ENCODE assay signal across 8 cellular contexts in genomic region chr2:54454922-54455583, GRCh38. TPM values are rescaled to one million over a fixed set of nuclear protein-coding genes. Genes with fewer than 3 reads are reported as not detected.
DNase-seq lines count a peak whose midpoint lies in the region; ATAC-seq, FAIRE-seq and TF ChIP-seq lines count a peak whose summit lies in the region.

No MANE protein-coding gene starts in this region.

- CTCF ChIA-PET in AG04449 (lab: Yijun Ruan, JAX) = no interaction called here
- CTCF ChIA-PET in mammary epithelial cell (lab: Charles Lee; ENCODE audit: low non-redundant PET) = interaction anchor here (0.7 kb wide), 1 partner anchor 942 kb away, joined by 20 read pairs; no protein-coding TSS in a partner anchor
- CTCF ChIA-PET in HepG2 (lab: Yijun Ruan, JAX; ENCODE audit: low intra/inter-chr PET ratio, low total read pairs) = no interaction called here

- peak overlapping the region; percentile 96 for H2AFZ ChIP-seq in mammary epithelial cell (ENCODE audit: low read depth, low read length)
- peak overlapping the region; percentile 74 for H2AFZ ChIP-seq in HepG2 (ENCODE audit: low read length)

- TF ChIP-seq CTCF in AG04449 (IDR thresholded peaks at IDR 0.05; ENCODE audit: insufficient read depth, low read length, missing control alignments) = no peak
- no peak for TF ChIP-seq CTCF in mammary epithelial cell (conservative IDR thresholded peaks at IDR 0.05 in 1 of 2, IDR thresholded peaks at IDR 0.05 in 1 of 2; ENCODE audit: extremely low read depth in 1 of 2, insufficient read depth in 1 of 2, low read depth in 1 of 2, low read length in 2 of 2)
- TF ChIP-seq CTCF in HepG2 (CRISPR knock-in tag; IDR thresholded peaks at IDR 0.05) = 0 out of 2 replicates have a peak, but pooled peaks have one; percentile 2
- TF ChIP-seq CTCF in thoracic aorta (IDR thresholded peaks at IDR 0.05) = no peak

- TF ChIP-seq RAD21 in HepG2 (CRISPR knock-in tag; IDR thresholded peaks at IDR 0.05) = no peak

- ATAC-seq in HepG2 = peak; percentile 8
- no peak for ATAC-seq in thoracic aorta (ENCODE audit: insufficient number of reproducible peaks, low FRiP score, low read depth)

- peak overlapping the region in 1 of 3 donors; percentile 31 for H3K27ac Mint-ChIP-seq in IgD-negative memory B cell

- TF ChIP-seq EP300 in HepG2 (IDR thresholded peaks at IDR 0.05; ENCODE audit: low read depth in 2 of 2, low read length in 2 of 2) (no peak), HepG2 (CRISPR knock-in tag; IDR thresholded peaks at IDR 0.05; ENCODE audit: borderline replicate concordance) (no peak)

- BruUV-seq in mammary epithelial cell (replicated peaks; lab: Mats Ljungman, UMichigan) = no TSS peak
- TSS peak; percentile 91 for BruUV-seq in HepG2 (replicated peaks; lab: Mats Ljungman, UMichigan)

- H3K79me2 ChIP-seq in mammary epithelial cell (ENCODE audit: insufficient read depth, low read length) (peaks cover 29% of the 10 kb centered on the region), HepG2 (ENCODE audit: insufficient read depth, low read length) (peaks cover 32% of the 10 kb centered on the region)

- no peaks in the 10 kb centered on the region for H3K9me3 Mint-ChIP-seq in IgD-negative memory B cell

- H3K27me3 ChIP-seq in mammary epithelial cell (ENCODE audit: insufficient read depth, low read length) (no peaks in the 10 kb centered on the region), HepG2 (ENCODE audit: control insufficient read depth in 1 of 2, insufficient read depth in 2 of 2, low read length in 2 of 2) (no peaks in the 10 kb centered on the region; a peak in 1 of 5 replicates), thoracic aorta (replicated peaks; ENCODE audit: insufficient read depth) (no peaks in the 10 kb centered on the region)

- H3K36me3 ChIP-seq in mammary epithelial cell (ENCODE audit: insufficient read depth, low read length) (no peaks in the 10 kb centered on the region), HepG2 (replicated peaks in 1 of 2; ENCODE audit: control insufficient read depth in 1 of 2, insufficient read depth in 2 of 2, low read length in 2 of 2) (0 out of 5 replicates have a peak, but pooled peaks cover 0 to 3% of the 10 kb centered on the region in 2 experiments), thoracic aorta (no peaks in the 10 kb centered on the region)

- peaks cover 33% of the 10 kb centered on the region for H3K27me3 Mint-ChIP-seq in IgD-negative memory B cell

- peak in 1 of 2 experiments; percentile 48; a peak in 2 of 4 replicates for TF ChIP-seq POLR2A in HepG2 (IDR thresholded peaks at IDR 0.05; ENCODE audit: insufficient read depth in 1 of 2, low read depth in 2 of 2, low read length in 2 of 2)

- H3K4me1 Mint-ChIP-seq in IgD-negative memory B cell = peaks cover 10 to 16% (median 15%) of the 10 kb centered on the region in 3 donors

- H3K4me3 Mint-ChIP-seq in IgD-negative memory B cell = peak overlapping the region; percentile 80 to 92 (median 86)

- no peak overlapping the region for H3K9ac ChIP-seq in mammary epithelial cell (ENCODE audit: insufficient read depth, low read length)
- H3K9ac ChIP-seq in HepG2 (ENCODE audit: insufficient read depth, low read depth, low read length) = peak overlapping the region; percentile 83

- dilution Hi-C loops in mammary epithelial cell (cut with HindIII; ENCODE audit: low sequenced_read_pairs) = no loop called here

- H3K4me2 ChIP-seq in mammary epithelial cell (ENCODE audit: insufficient read depth, low read depth, low read length) (peak overlapping the region; percentile 97), HepG2 (ENCODE audit: low read depth, low read length) (peak overlapping the region; percentile 94)

- in situ Hi-C loops in mammary epithelial cell (cut with MboI; ENCODE audit: low sequenced_read_pairs in 2 of 2) = no loop called here
- in situ Hi-C loops in HepG2 (cut with HindIII; ENCODE audit: extremely low pct_ligation_motif_present, low pct_unique_long_range_greater_than_20kb) = no loop called here

- DNase-seq in AG04449 (ENCODE audit: low read depth, low spot score) = no peak
- DNase-seq in mammary epithelial cell = peak; percentile 14
- DNase-seq in HepG2 (ENCODE audit: low spot score) = peak; percentile 48
- no peak for DNase-seq in thoracic aorta (ENCODE audit: low spot score)
- no peak for DNase-seq in H4 (ENCODE audit: low spot score)
- DNase-seq in LoVo (ENCODE audit: low spot score) = no peak
- no peak for DNase-seq in T-helper 9 cell

- H3K36me3 Mint-ChIP-seq in IgD-negative memory B cell = no peaks in the 10 kb centered on the region

- intact Hi-C loops in mammary epithelial cell (cut with micrococcal nuclease) (loop anchor here (5.0 kb wide), 1 partner anchor 338 kb away; the partner anchor contains the start of gene ACYP2), HepG2 (cut with micrococcal nuclease; ENCODE audit: unreplicated experiment) (loop anchor here (5.0 kb wide), 2 partner anchors 117 to 223 kb away; no protein-coding TSS in a partner anchor)

- H3K9me3 ChIP-seq in mammary epithelial cell (replicated peaks; ENCODE audit: insufficient read depth, low read length) (no peaks in the 10 kb centered on the region), HepG2 (ENCODE audit: low read length) (no peaks in the 10 kb centered on the region), thoracic aorta (no peaks in the 10 kb centered on the region)

- no peak for FAIRE-seq in HepG2 (lab: Jason Lieb, UNC)

- 10% methylated on average over 16 of the region's 22 CpGs for WGBS in mammary epithelial cell (ENCODE audit: low coverage, missing lambda C conversion rate)
- under 1% methylated on average over 21 of the region's 22 CpGs for WGBS in HepG2 (ENCODE audit: low lambda C conversion rate)

- H3K4me3 ChIP-seq in AG04449 (ENCODE audit: low read depth, low read length) (peak overlapping the region; percentile 76), mammary epithelial cell (replicated peaks in 1 of 3; ENCODE audit: insufficient read depth in 1 of 3, low read depth in 2 of 3, low read length in 3 of 3) (peak overlapping the region; percentile 60 to 81 (median 81)), HepG2 (replicated peaks in 1 of 3; ENCODE audit: insufficient read depth in 1 of 3, low read depth in 2 of 3, low read length in 3 of 3) (peak overlapping the region; percentile 87 to 93 (median 88)), thoracic aorta (peak overlapping the region; percentile 82)

- H3K4me1 ChIP-seq in mammary epithelial cell (ENCODE audit: insufficient read depth, low read length) (peaks cover 26% of the 10 kb centered on the region), HepG2 (ENCODE audit: insufficient read depth, low read length) (peaks cover 34% of the 10 kb centered on the region), thoracic aorta (ENCODE audit: control insufficient read depth in 1 of 2, low read depth in 2 of 2) (peaks cover 7 to 29% of the 10 kb centered on the region in 2 donors)

- H4K20me1 ChIP-seq in mammary epithelial cell (ENCODE audit: insufficient read depth, low read length) (no peaks in the 10 kb centered on the region), HepG2 (ENCODE audit: insufficient read depth, low read length) (peaks cover 28% of the 10 kb centered on the region)

- POLR2A ChIA-PET in AG04449 (lab: Yijun Ruan, JAX) (interaction anchor here (0.7 kb wide), 1 partner anchor 14 kb away, joined by 3 read pairs; no protein-coding TSS in a partner anchor), HepG2 (lab: Yijun Ruan, JAX) (interaction anchor here (1.0 kb wide), 1 partner anchor 43 kb away, joined by 5 read pairs; no protein-coding TSS in a partner anchor)

- H3K27ac ChIP-seq in mammary epithelial cell (ENCODE audit: insufficient read depth, low read depth, low read length) (peak overlapping the region; percentile 3), HepG2 (ENCODE audit: extremely low read length, insufficient read depth, low read length) (peak overlapping the region; percentile 82), thoracic aorta (peak overlapping the region; percentile 97)

TF ChIP-seq in HepG2, 621 proteins besides CTCF, POLR2A, EP300 and RAD21 (continues in another document):
- TF ChIP-seq ERF (CRISPR knock-in tag; IDR thresholded peaks at IDR 0.05) (peak; percentile 40; the same call in 1 of the 2 replicates), ZBTB42 (CRISPR knock-in tag; IDR thresholded peaks at IDR 0.05) (no peak), DBP (CRISPR knock-in tag; IDR thresholded peaks at IDR 0.05; ENCODE audit: not compliant biosample characterization) (no peak), IKZF1 (IDR thresholded peaks at IDR 0.05) (no peak)

RNA-seq across cellular contexts. Expression of gene SPTBN1, which starts 1.1 kb away (rescaled TPM):
- polyA plus RNA-seq in IgD-negative memory B cell (57.8 TPM), mammary epithelial cell (41.8 TPM), HepG2 (2011; rRNA removed) (123 and 127 TPM in 2 replicates)
- total RNA-seq in mammary epithelial cell (100 to 1,000 TPM; 206 to 210 TPM), HepG2 (2016; rRNA removed; fragmentation: Illumina TruSeq; extraction: Trizol) (139 and 299 TPM in 2 replicates), thoracic aorta (100 to 1,000 TPM; 415 to 524 TPM)
- 202 TPM for polyA minus RNA-seq in mammary epithelial cell
- total RNA-seq in HepG2 (2016; cell fraction: cytosol; rRNA removed; fragmentation: Illumina TruSeq; extraction: Trizol; ENCODE audit: low read depth) = 7.6 and 9.0 TPM in 2 replicates
- 109 and 295 TPM in 2 replicates for total RNA-seq in HepG2 (2016; cell fraction: insoluble cytoplasmic fraction; rRNA removed; fragmentation: Illumina TruSeq; extraction: Trizol)
- total RNA-seq in HepG2 (2016; cell fraction: membrane; rRNA removed; fragmentation: Illumina TruSeq; extraction: Trizol) = 27.1 and 31.5 TPM in 2 replicates
- 441 and 497 TPM in 2 replicates for total RNA-seq in HepG2 (2016; cell fraction: nucleus; rRNA removed; fragmentation: Illumina TruSeq; extraction: Trizol)
- polyA plus RNA-seq in HepG2 (2011; cell fraction: cytosol; rRNA removed) = 37.4 and 38.8 TPM in 2 replicates
- 594 and 623 TPM in 2 replicates for polyA plus RNA-seq in HepG2 (2011; cell fraction: nucleus; rRNA removed)
- polyA plus RNA-seq in HepG2 (2012) = 212 and 223 TPM in 2 replicates
- polyA plus RNA-seq in HepG2 (2016; cell fraction: cytosol; fragmentation: Illumina TruSeq; extraction: Trizol; ENCODE audit: low read depth) = 3.3 and 4.0 TPM in 2 replicates
- polyA plus RNA-seq in HepG2 (2016; cell fraction: insoluble cytoplasmic fraction; fragmentation: Illumina TruSeq; extraction: Trizol; ENCODE audit: low read depth) = 55.3 and 74.4 TPM in 2 replicates
- 9.0 and 11.0 TPM in 2 replicates for polyA plus RNA-seq in HepG2 (2016; cell fraction: membrane; fragmentation: Illumina TruSeq; extraction: Trizol; ENCODE audit: low read depth)
- polyA plus RNA-seq in HepG2 (2016; cell fraction: nucleus; fragmentation: Illumina TruSeq; extraction: Trizol; ENCODE audit: insufficient read depth, low read depth) = 381 and 401 TPM in 2 replicates
- polyA minus RNA-seq in HepG2 (2011; rRNA and poly(A)+ RNA removed; ENCODE audit: low replicate concordance) = 53.9 and 245 TPM in 2 replicates
- polyA minus RNA-seq in HepG2 (2011; cell fraction: cytosol; rRNA and poly(A)+ RNA removed) = 129 and 133 TPM in 2 replicates
- polyA minus RNA-seq in HepG2 (2011; cell fraction: nucleus; rRNA and poly(A)+ RNA removed) = 957 and 1,039 TPM in 2 replicates
- 34.4 and 34.9 TPM in 2 replicates for total RNA-seq in H4 (2014; rRNA removed; shearing (Covaris generic))

Comparison
In these comparisons a context has a peak if more than half of its experiments do, and no peak if none do; other contexts are left out.
1. DNase-seq: peak in mammary epithelial cell (single experiment) and HepG2 (single experiment); none in AG04449 (single experiment), thoracic aorta (single experiment), H4 (single experiment), LoVo (single experiment) and T-helper 9 cell (single experiment).
2. H3K27ac ChIP-seq: peak in every context shown above with its lines; median percentile 97 in thoracic aorta; 82 in HepG2; 3 in mammary epithelial cell.
3. Peak in every context shown above with its lines, with median percentiles within 50 percentile points of each other: H3K4me3 ChIP-seq.